ENCODE assay signal across 9 cellular contexts in genomic region chr2:56132138-56132537, GRCh38. TPM values are rescaled to one million over a fixed set of nuclear protein-coding genes. Genes with fewer than 3 reads are reported as not detected.
DNase-seq lines count a peak whose midpoint lies in the region; ATAC-seq, FAIRE-seq and TF ChIP-seq lines count a peak whose summit lies in the region.
"Had no signal": no experiment of that assay in that cellular context is flagged by ENCODE, and none has a peak within 500 bp of the region (broad histone marks: within the 10 kb centered on the region; RNA-seq: fewer than 3 reads in every experiment).

No MANE protein-coding gene starts in this region.

- intact Hi-C loops in K562 (cut with micrococcal nuclease), result loop anchor here (1.0 to 10.0 kb wide), 5 partner anchors 55 to 1385 kb away; no protein-coding TSS in a partner anchor
- intact Hi-C loops in aorta (cut with DNase I), result loop anchor here (2.0 kb wide), 1 partner anchor 413 kb away; no protein-coding TSS in a partner anchor

- WGBS in K562 (ENCODE audit: insufficient coverage, low coverage, missing lambda C conversion rate), result 0% methylated on average over 1 of the region's 1 CpG
- WGBS in liver, result 1% methylated on average over 1 of the region's 1 CpG
- WGBS in aorta, 2 donors, result 1 to 4% methylated on average over 1 of the region's 1 CpG

- peak; percentile 68 for TF ChIP-seq CTCF in AG10803 (conservative IDR thresholded peaks at IDR 0.05; ENCODE audit: low read length)
- peak; percentile 28 to 68 (median 45); a peak in 4 of 6 replicates for TF ChIP-seq CTCF in K562 (IDR thresholded peaks at IDR 0.05 in 2 of 3, conservative IDR thresholded peaks at IDR 0.05 in 1 of 3; ENCODE audit: insufficient read depth in 2 of 3, low read depth in 1 of 3, low read length in 3 of 3)
- peak; percentile 44 for TF ChIP-seq CTCF in liver (IDR thresholded peaks at IDR 0.05; ENCODE audit: low read depth, low read length, missing input control)

- no peak overlapping the region for H3K4me2 ChIP-seq in K562 (ENCODE audit: insufficient read depth, low read length)

- BruUV-seq in K562 (replicated peaks; lab: Mats Ljungman, UMichigan), result no TSS peak

- H3K27ac ChIP-seq in K562 (ENCODE audit: extremely low read depth, low read depth, low read length), result no peak overlapping the region
- H3K27ac ChIP-seq in liver (ENCODE audit: low read depth in 1 of 2, low read length in 2 of 2), result no peak overlapping the region
- H3K27ac ChIP-seq in aorta (ENCODE audit: low read depth in 1 of 2, low read length in 2 of 2), result no peak overlapping the region

- TF ChIP-seq RAD21 in K562 (CRISPR knock-in tag; conservative IDR thresholded peaks at IDR 0.05 in 1 of 2, IDR thresholded peaks at IDR 0.05 in 1 of 2) (peak; percentile 68 to 74), liver (IDR thresholded peaks at IDR 0.05) (peak; percentile 76 to 77)

- no peak for ATAC-seq in K562
- no peak for ATAC-seq in aorta (ENCODE audit: low FRiP score)

- H3K4me3 Mint-ChIP-seq in activated naive CD8-positive, alpha-beta T cell treated with anti-CD3 and anti-CD28 coated beads for 36 hours, result no peak overlapping the region

- no peak for TF ChIP-seq EP300 in K562 (IDR thresholded peaks at IDR 0.05; ENCODE audit: low read length)

- no peak overlapping the region for H3K4me3 ChIP-seq in AG10803 (ENCODE audit: low read length)
- H3K4me3 ChIP-seq in K562, result no peak overlapping the region
- H3K4me3 ChIP-seq in liver (ENCODE audit: low read depth in 1 of 3, low read length in 3 of 3), result no peak overlapping the region
- no peak overlapping the region for H3K4me3 ChIP-seq in aorta (ENCODE audit: low read length in 2 of 2)
- H3K4me3 ChIP-seq: HAP-1 had no signal

- POLR2A ChIA-PET in K562 (lab: Yijun Ruan, JAX), result no interaction called here

- DNase-seq in AG10803 (ENCODE audit: low read depth) (peak; percentile 53), GM19239 (ENCODE audit: insufficient read length, low spot score) (no peak), NCI-H2081 treated with DMSO at 0.1 percent for 48 hours (lab: John Stamatoyannopoulos, UW) (peak; percentile 52), K562 (ENCODE audit: extremely low read depth in 1 of 4, low spot score in 3 of 4) (peak; percentile 25 to 65 (median 34)), nucleus accumbens (lab: John Stamatoyannopoulos, UW) (no peak), aorta (no peak)
- no peak for DNase-seq in activated naive CD8-positive, alpha-beta T cell treated with anti-CD3 and anti-CD28 coated beads for 36 hours

- H3K9me1 ChIP-seq in K562 (ENCODE audit: control insufficient read depth, insufficient read depth, low read length), result no peaks in the 10 kb centered on the region

- no peaks in the 10 kb centered on the region for H3K27me3 Mint-ChIP-seq in activated naive CD8-positive, alpha-beta T cell treated with anti-CD3 and anti-CD28 coated beads for 36 hours

- CTCF ChIA-PET in K562 (lab: Yijun Ruan, JAX; ENCODE audit: low intra/inter-chr PET ratio), result interaction anchor here (0.6 to 2.3 kb wide), 6 partner anchors 23 to 414 kb away, joined by 3 to 18 read pairs (median 4); no protein-coding TSS in a partner anchor

- no peaks in the 10 kb centered on the region for H3K36me3 Mint-ChIP-seq in activated naive CD8-positive, alpha-beta T cell treated with anti-CD3 and anti-CD28 coated beads for 36 hours

- no peaks in the 10 kb centered on the region for H3K36me3 ChIP-seq in K562 (ENCODE audit: control insufficient read depth, insufficient read depth, low read length)
- H3K36me3 ChIP-seq in liver (ENCODE audit: control insufficient read depth in 4 of 4, insufficient read depth in 3 of 4, low read depth in 1 of 4, low read length in 3 of 4), result no peaks in the 10 kb centered on the region
- H3K36me3 ChIP-seq in aorta (ENCODE audit: control insufficient read depth in 1 of 2, insufficient read depth in 2 of 2, low read length in 1 of 2), result no peaks in the 10 kb centered on the region
- H3K36me3 ChIP-seq: HAP-1 had no signal

- in situ Hi-C loops in K562 (cut with MboI), result no loop called here

- no peak for TF ChIP-seq POLR2A in K562 (conservative IDR thresholded peaks at IDR 0.05)

- H3K4me1 ChIP-seq in K562 (replicated peaks in 1 of 2; ENCODE audit: control insufficient read depth in 2 of 2, insufficient read depth in 2 of 2, low read length in 2 of 2) (peaks cover 5 to 26% of the 10 kb centered on the region in 2 experiments; a peak in 4 of 5 replicates), liver (ENCODE audit: control insufficient read depth in 4 of 4, insufficient read depth in 4 of 4, low read length in 3 of 4) (no peaks in the 10 kb centered on the region), aorta (ENCODE audit: control insufficient read depth in 1 of 2, insufficient read depth in 2 of 2, low read length in 2 of 2) (no peaks in the 10 kb centered on the region)
- H3K4me1 ChIP-seq: HAP-1 had no signal

- FAIRE-seq in GM19239 (lab: Jason Lieb, UNC) (peak; percentile 58), K562 (lab: Jason Lieb, UNC) (no peak)

- no peak overlapping the region; the same call in 1 of the 2 replicates for H2AFZ ChIP-seq in K562 (ENCODE audit: low read depth, low read length)

- H3K4me1 Mint-ChIP-seq in activated naive CD8-positive, alpha-beta T cell treated with anti-CD3 and anti-CD28 coated beads for 36 hours, result no peaks in the 10 kb centered on the region

- H4K20me1 ChIP-seq in K562 (replicated peaks; ENCODE audit: control insufficient read depth, insufficient read depth, low read length), result no peaks in the 10 kb centered on the region

- H3K27me3 ChIP-seq in K562 (ENCODE audit: control insufficient read depth in 2 of 2, insufficient read depth in 2 of 2, low read length in 2 of 2), result no peaks in the 10 kb centered on the region
- H3K27me3 ChIP-seq in liver (ENCODE audit: control insufficient read depth in 4 of 4, insufficient read depth in 4 of 4, low read length in 3 of 4), result no peaks in the 10 kb centered on the region
- no peaks in the 10 kb centered on the region for H3K27me3 ChIP-seq in aorta (ENCODE audit: control insufficient read depth in 1 of 2, insufficient read depth in 2 of 2, low read length in 1 of 2)

- H3K9me3 Mint-ChIP-seq in activated naive CD8-positive, alpha-beta T cell treated with anti-CD3 and anti-CD28 coated beads for 36 hours, result no peaks in the 10 kb centered on the region

- H3K79me2 ChIP-seq in K562 (ENCODE audit: control insufficient read depth, insufficient read depth, low read length), result no peaks in the 10 kb centered on the region

- H3K9me3 ChIP-seq in K562 (replicated peaks; ENCODE audit: control insufficient read depth, insufficient read depth, low read depth, low read length), result no peaks in the 10 kb centered on the region
- H3K9me3 ChIP-seq in liver (ENCODE audit: control insufficient read depth in 4 of 4, low read length in 3 of 4), result no peaks in the 10 kb centered on the region
- H3K9me3 ChIP-seq in aorta (ENCODE audit: control insufficient read depth, low read length), result no peaks in the 10 kb centered on the region
- H3K9me3 ChIP-seq: HAP-1 had no signal

- no peak overlapping the region for H3K9ac ChIP-seq in K562 (ENCODE audit: insufficient read depth in 1 of 2, low read depth in 2 of 2, low read length in 2 of 2)
- H3K9ac ChIP-seq in liver (ENCODE audit: low read depth in 1 of 2, low read length in 2 of 2), result no peak overlapping the region

- no peak overlapping the region for H3K27ac Mint-ChIP-seq in activated naive CD8-positive, alpha-beta T cell treated with anti-CD3 and anti-CD28 coated beads for 36 hours

TF ChIP-seq in K562, 482 proteins besides CTCF, POLR2A, EP300 and RAD21 (continues in another document):
- TF ChIP-seq KAT7 (CRISPR knock-in tag; IDR thresholded peaks at IDR 0.05; ENCODE audit: borderline replicate concordance) (no peak), KDM1A (IDR thresholded peaks at IDR 0.05) (0 out of 4 replicates have a peak, but pooled peaks of 1 of the 2 experiments have one; percentile 13), SMC3 (conservative IDR thresholded peaks at IDR 0.05; ENCODE audit: insufficient read depth, low read depth, low read length) (0 out of 2 replicates have a peak, but pooled peaks have one; percentile 5)

TF ChIP-seq in liver, 16 proteins besides CTCF, POLR2A, EP300 and RAD21 (continues in another document):
- TF ChIP-seq EGR1 (IDR thresholded peaks at IDR 0.05; ENCODE audit: low read depth in 2 of 2) (no peak), FOXA1 (IDR thresholded peaks at IDR 0.05) (no peak), MAX (IDR thresholded peaks at IDR 0.05) (no peak), HNF4G (IDR thresholded peaks at IDR 0.05) (no peak), NR2F2 (IDR thresholded peaks at IDR 0.05) (no peak), FOXA2 (IDR thresholded peaks at IDR 0.05) (no peak), RXRA (IDR thresholded peaks at IDR 0.05) (no peak)
- TF ChIP-seq, protein P1, sequence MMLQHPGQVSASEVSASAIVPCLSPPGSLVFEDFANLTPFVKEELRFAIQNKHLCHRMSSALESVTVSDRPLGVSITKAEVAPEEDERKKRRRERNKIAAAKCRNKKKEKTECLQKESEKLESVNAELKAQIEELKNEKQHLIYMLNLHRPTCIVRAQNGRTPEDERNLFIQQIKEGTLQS (IDR thresholded peaks at IDR 0.05), result no peak

RNA-seq across cellular contexts. Expression of gene CCDC85A, which starts 51.7 kb away (rescaled TPM):
- not detected in 2 replicates for total RNA-seq in K562 (2011; cell fraction: chromatin; rRNA removed; ENCODE audit: low replicate concordance)
- not detected in 2 replicates for total RNA-seq in K562 (2011; cell fraction: nucleolus; rRNA removed)
- 0.22 TPM in 1 of 2 replicates, not detected in the other for total RNA-seq in K562 (2011; cell fraction: nucleoplasm; rRNA removed)
- total RNA-seq in K562 (2014; rRNA removed) (0.04 and 0.14 TPM in 2 replicates), K562 (2014; rRNA removed; fragmentation: Illumina TruSeq; extraction: Trizol) (not detected in 2 replicates), K562 (2015; rRNA removed; fragmentation: Illumina TruSeq; extraction: Trizol) (0.07 TPM in 1 of 2 replicates, not detected in the other), K562 (2021) (0.09 and 0.13 TPM in 2 replicates), liver (under 1 TPM; 0.05 to 0.17 TPM), aorta (1 to 10 TPM; 2.7 to 5.6 TPM)
- polyA plus RNA-seq in K562 (2011; rRNA removed) (not detected in 2 replicates), K562 (2014; fragmentation: Illumina TruSeq; extraction: Trizol) (not detected in 2 replicates), K562 (2014; fragmentation: Nextera tagmentation; extraction: Ambion mirVana) (not detected), K562 (2014; rRNA removed) (0.03 TPM in 1 of 2 replicates, not detected in the other), liver (under 1 TPM; 0.06 to 0.14 TPM), aorta (under 1 TPM in 1 of 2 donors, not detected in 1; 0.28 TPM)
- polyA plus RNA-seq in K562 (2011; cell fraction: cytosol; rRNA removed), result not detected in 2 replicates
- not detected in 2 replicates for polyA plus RNA-seq in K562 (2011; cell fraction: nucleus; rRNA removed)
- polyA plus RNA-seq in K562 (2012), result 0.03 and 0.15 TPM in 2 replicates
- not detected in 2 replicates for polyA minus RNA-seq in K562 (2011; rRNA and poly(A)+ RNA removed)
- not detected in 2 replicates for polyA minus RNA-seq in K562 (2011; cell fraction: cytosol; rRNA and poly(A)+ RNA removed)
- not detected in 2 replicates for polyA minus RNA-seq in K562 (2011; cell fraction: nucleus; rRNA and poly(A)+ RNA removed)
- not detected for total RNA-seq in activated naive CD8-positive, alpha-beta T cell treated with anti-CD3 and anti-CD28 coated beads for 36 hours

Comparison
In these comparisons a context has a peak if more than half of its experiments do, and no peak if none do; other contexts are left out.
1. DNase-seq: peak in AG10803 (single experiment), NCI-H2081 treated with DMSO at 0.1 percent for 48 hours (single experiment) and K562 (4 of 4); none in GM19239 (single experiment), nucleus accumbens (0 of 56), aorta (0 of 2) and activated naive CD8-positive, alpha-beta T cell treated with anti-CD3 and anti-CD28 coated beads for 36 hours (single experiment).
2. Peak in every context shown above with its lines, with median percentiles within 50 percentile points of each other: CTCF ChIP-seq.